In genomic region chr4:40788338-40788737, GRCh38 we compare ENCODE assay signal across 16 cellular contexts.
"Had no signal": no experiment of that assay in that cellular context is flagged by ENCODE, and none has a peak within 500 bp of the region (broad histone marks: within the 10 kb centered on the region; RNA-seq: fewer than 3 reads in every experiment).

No MANE protein-coding gene starts in this region.

- H3K27me3 ChIP-seq: right lobe of liver, tibial artery had no signal

- ATAC-seq: esophagus mucosa; heart right ventricle; natural killer cell treated with Interleukin-12 subunit alpha and Interleukin-12 subunit beta and Interleukin-15 and Interleukin-18, amount 100 ng/mL, for 72 hours; right lobe of liver; stimulated activated effector memory CD8-positive, alpha-beta T cell treated with anti-CD3 and anti-CD28 coated beads, Interleukin-12 subunit alpha, Interleukin-12 subunit beta, amount 100 ng/mL, for 72 hours; stimulated activated naive CD8-positive, alpha-beta T cell treated with anti-CD3 and anti-CD28 coated beads, Interleukin-15, Interleukin-2, amounts not matched to agents 100 U/mL and 50 U/mL, for 24 hours had no signal

- H3K4me1 ChIP-seq: parathyroid adenoma, prostate gland, right lobe of liver, tibial artery had no signal

- DNase-seq: cortex of kidney; effector memory CD4-positive, alpha-beta T cell; heart right ventricle; hypothalamus; kidney glomerular epithelial cell; retina; right lobe of liver; stimulated activated CD4-positive, alpha-beta T cell treated with anti-CD3 and anti-CD28 coated beads, Interleukin-4, amount 100 ng/mL, for 1 hour; stimulated activated CD8-positive, alpha-beta memory T cell treated with anti-CD3 and anti-CD28 coated beads, Interleukin-4, amount 100 ng/mL, for 48 hours; stimulated activated naive CD8-positive, alpha-beta T cell treated with anti-CD3 and anti-CD28 coated beads, Interleukin-15, Interleukin-2, amounts not matched to agents 100 U/mL and 50 U/mL, for 24 hours; tibial artery had no signal

- H3K27ac ChIP-seq: parathyroid adenoma, prostate gland, right lobe of liver, tibial artery had no signal

- H3K9ac ChIP-seq: parathyroid adenoma had no signal

- H3K9me3 ChIP-seq: prostate gland, right lobe of liver, tibial artery had no signal

- H3K36me3 ChIP-seq: heart right ventricle, prostate gland, right lobe of liver, tibial artery had no signal

- H3K4me3 ChIP-seq: heart right ventricle, prostate gland, right lobe of liver, tibial artery had no signal
